In genomic region chr7:2353650-2354172, GRCh38 we compare ENCODE assay signal across 8 cellular contexts. TPM values are rescaled to one million over a fixed set of nuclear protein-coding genes. Genes with fewer than 3 reads are reported as not detected.
DNase-seq lines count a peak whose midpoint lies in the region; ATAC-seq and TF ChIP-seq lines count a peak whose summit lies in the region.

No MANE protein-coding gene starts in this region.

- DNase-seq in SHP77 (lab: John Stamatoyannopoulos, UW) (peak; percentile 92 to 93), SHP77 treated with DMSO at 0.1 percent for 48 hours (lab: John Stamatoyannopoulos, UW) (no peak), NCI-H1436 (lab: John Stamatoyannopoulos, UW) (peak; percentile 83), cerebellum (ENCODE audit: low spot score) (peak; percentile 96), left kidney (ENCODE audit: low read depth, low spot score) (peak; percentile 95)
- peak; percentile 88 for DNase-seq in stimulated activated CD4-positive, alpha-beta T cell treated with anti-CD3 and anti-CD28 coated beads, Interleukin-2, amount 100 ng/mL, for 4 hours (ENCODE audit: low read depth)

- peak overlapping the region; percentile 89 for H3K4me3 ChIP-seq in WI38 (ENCODE audit: low read depth, low read length)

- ATAC-seq in HG02798 (IDR thresholded peaks at IDR 0.05; ENCODE audit: poor library complexity, unreplicated experiment): peak; percentile 68

- TF ChIP-seq CTCF in WI38 (IDR thresholded peaks at IDR 0.05; ENCODE audit: low read depth, low read length): no peak

RNA-seq across cellular contexts. Expression of gene EIF3B, which starts 0.9 kb away (rescaled TPM):
- 57.8 TPM for total RNA-seq in cerebellum

RNA-seq across cellular contexts. Expression of gene SNX8, which starts 39.5 kb away (rescaled TPM):
- 9.9 TPM for total RNA-seq in cerebellum

RNA-seq across cellular contexts. Expression of gene CHST12, which starts 49.7 kb away (rescaled TPM):
- total RNA-seq in cerebellum: 5.4 TPM
